1 cellular context compared by ENCODE assay signal in genomic region chr17:82318169-82318498, GRCh38.
TF ChIP-seq lines count a peak whose summit lies in the region.

No MANE protein-coding gene starts in this region.

TF ChIP-seq in HepG2, 621 proteins besides CTCF, POLR2A, EP300 and RAD21 (continued from another document and continues in another):
- TF ChIP-seq ZHX1 (CRISPR knock-in tag; IDR thresholded peaks at IDR 0.05; ENCODE audit: low read depth) (peak; percentile 61; the same call in 1 of the 2 replicates), ZNF569 (CRISPR knock-in tag; IDR thresholded peaks at IDR 0.05; ENCODE audit: borderline replicate concordance) (no peak), ZNF761 (CRISPR knock-in tag; conservative IDR thresholded peaks at IDR 0.05) (no peak), ZFYVE20 (CRISPR knock-in tag; IDR thresholded peaks at IDR 0.05; ENCODE audit: borderline replicate concordance, low read depth) (0 out of 2 replicates have a peak, but pooled peaks have one; percentile 19), ZNF232 (CRISPR knock-in tag; IDR thresholded peaks at IDR 0.05; ENCODE audit: borderline replicate concordance) (0 out of 2 replicates have a peak, but pooled peaks have one; percentile 27), RXRA (CRISPR knock-in tag; IDR thresholded peaks at IDR 0.05) (no peak), ZNF737 (CRISPR knock-in tag; IDR thresholded peaks at IDR 0.05; ENCODE audit: borderline replicate concordance) (no peak), ZNF432 (CRISPR knock-in tag; IDR thresholded peaks at IDR 0.05; ENCODE audit: borderline replicate concordance) (no peak), SRSF9 (IDR thresholded peaks at IDR 0.05; ENCODE audit: borderline replicate concordance, insufficient read depth, low read depth, low read length, poor library complexity, severe bottlenecking) (no peak), HOXA7 (CRISPR knock-in tag; IDR thresholded peaks at IDR 0.05) (no peak), ZNF616 (CRISPR knock-in tag; IDR thresholded peaks at IDR 0.05; ENCODE audit: low read depth) (0 out of 2 replicates have a peak, but pooled peaks have one; percentile 8), FOXO4 (CRISPR knock-in tag; conservative IDR thresholded peaks at IDR 0.05) (peak; percentile 90; the same call in 1 of the 2 replicates), BATF2 (CRISPR knock-in tag; IDR thresholded peaks at IDR 0.05) (peak; percentile 65; the same call in 1 of the 2 replicates), GLMP (CRISPR knock-in tag; IDR thresholded peaks at IDR 0.05; ENCODE audit: borderline replicate concordance) (no peak), ZNF160 (CRISPR knock-in tag; IDR thresholded peaks at IDR 0.05) (no peak), TCF12 (IDR thresholded peaks at IDR 0.05) (no peak), TCF12 (CRISPR knock-in tag; IDR thresholded peaks at IDR 0.05) (no peak), ATF5 (CRISPR knock-in tag; IDR thresholded peaks at IDR 0.05; ENCODE audit: low read depth) (no peak), FOXK1 (CRISPR knock-in tag; IDR thresholded peaks at IDR 0.05; ENCODE audit: borderline replicate concordance, low read depth) (no peak), BCL3 (CRISPR knock-in tag; IDR thresholded peaks at IDR 0.05) (0 out of 2 replicates have a peak, but pooled peaks have one; percentile 16), MTA1 (CRISPR knock-in tag; IDR thresholded peaks at IDR 0.05; ENCODE audit: borderline replicate concordance) (no peak), ZNF17 (CRISPR knock-in tag; IDR thresholded peaks at IDR 0.05) (no peak), HBP1 (CRISPR knock-in tag; IDR thresholded peaks at IDR 0.05; ENCODE audit: low read depth) (no peak), RBM22 (optimal IDR thresholded peaks at IDR 0.05; ENCODE audit: low read length) (no peak), THAP9 (CRISPR knock-in tag; IDR thresholded peaks at IDR 0.05; ENCODE audit: borderline replicate concordance) (no peak), KDM6A (CRISPR knock-in tag; IDR thresholded peaks at IDR 0.05; ENCODE audit: low read depth) (no peak), MYPOP (CRISPR knock-in tag; IDR thresholded peaks at IDR 0.05) (no peak), MAFF (IDR thresholded peaks at IDR 0.05; ENCODE audit: low read depth, low read length) (no peak), SNAPC4 (CRISPR knock-in tag; IDR thresholded peaks at IDR 0.05) (no peak), FOXP1 (IDR thresholded peaks at IDR 0.05) (no peak), FOXP1 (CRISPR knock-in tag; IDR thresholded peaks at IDR 0.05) (no peak), ZNF790 (CRISPR knock-in tag; IDR thresholded peaks at IDR 0.05; ENCODE audit: borderline replicate concordance) (no peak), AGO1 (IDR thresholded peaks at IDR 0.05; ENCODE audit: low read depth, low read length, poor library complexity, severe bottlenecking) (peak; percentile 21), SKIL (CRISPR knock-in tag; IDR thresholded peaks at IDR 0.05; ENCODE audit: borderline replicate concordance) (peak; percentile 52; the same call in 1 of the 2 replicates)
